25 cellular contexts compared by ENCODE assay signal in genomic region chr5:75993638-75994037, GRCh38.
"Had no signal": no experiment of that assay in that cellular context is flagged by ENCODE, and none has a peak within 500 bp of the region (broad histone marks: within the 10 kb centered on the region; RNA-seq: fewer than 3 reads in every experiment).

No MANE protein-coding gene starts in this region.

- H3K4me3 ChIP-seq: dorsolateral prefrontal cortex, esophagus squamous epithelium, gastroesophageal sphincter, left ventricle myocardium inferior, lower lobe of right lung, neural progenitor cell, ovary, right atrium auricular region, smooth muscle cell, suprapubic skin, tibial artery, upper lobe of left lung, uterus had no signal

- H3K9me3 ChIP-seq: esophagus squamous epithelium, lower lobe of right lung, ovary, suprapubic skin, tibial artery, upper lobe of left lung, uterus had no signal

- H3K36me3 ChIP-seq: esophagus squamous epithelium, gastroesophageal sphincter, left ventricle myocardium inferior, lower lobe of right lung, neural progenitor cell, ovary, right atrium auricular region, suprapubic skin, tibial artery, upper lobe of left lung, uterus had no signal

- H3K27ac Mint-ChIP-seq: immature natural killer cell, memory B cell, mesothelial cell of epicardium, natural killer cell, neural progenitor cell had no signal

- H3K4me1 ChIP-seq: esophagus squamous epithelium, gastroesophageal sphincter, left ventricle myocardium inferior, lower lobe of right lung, neural progenitor cell, right atrium auricular region, suprapubic skin, tibial artery, upper lobe of left lung, uterus had no signal

- H3K27me3 Mint-ChIP-seq: memory B cell had no signal

- DNase-seq: cortex of kidney; dorsolateral prefrontal cortex; effector CD8-positive, alpha-beta T cell; esophagus squamous epithelium; foreskin fibroblast; immature natural killer cell; left ventricle myocardium inferior; lower lobe of right lung; natural killer cell; nucleus accumbens; ovary; stimulated activated CD4-positive, alpha-beta T cell treated with anti-CD3 and anti-CD28 coated beads, Interleukin-2, amount 100 ng/mL, for 48 hours; stimulated activated naive CD8-positive, alpha-beta T cell treated with anti-CD3 and anti-CD28 coated beads, Interleukin-15, Interleukin-2, amounts not matched to agents 100 U/mL and 50 U/mL, for 24 hours; tibial artery; upper lobe of left lung; uterus had no signal

- H3K9ac ChIP-seq: neural progenitor cell had no signal

- H3K4me3 Mint-ChIP-seq: immature natural killer cell, mesothelial cell of epicardium, natural killer cell, neural progenitor cell had no signal

- H3K27ac ChIP-seq: dorsolateral prefrontal cortex, esophagus squamous epithelium, gastroesophageal sphincter, left ventricle myocardium inferior, lower lobe of right lung, neural progenitor cell, ovary, right atrium auricular region, suprapubic skin, tibial artery, upper lobe of left lung, uterus had no signal

- FAIRE-seq: endometrium, keratinocyte had no signal

- H3K27me3 ChIP-seq: dorsolateral prefrontal cortex, esophagus squamous epithelium, gastroesophageal sphincter, neural progenitor cell, ovary, right atrium auricular region, suprapubic skin, tibial artery, upper lobe of left lung, uterus had no signal

- ATAC-seq: gastroesophageal sphincter; lower lobe of right lung; natural killer cell; stimulated activated naive CD8-positive, alpha-beta T cell treated with anti-CD3 and anti-CD28 coated beads, Interleukin-15, Interleukin-2, amounts not matched to agents 100 U/mL and 50 U/mL, for 24 hours had no signal

- H3K36me3 Mint-ChIP-seq: mesothelial cell of epicardium, natural killer cell, neural progenitor cell had no signal

- H2AFZ ChIP-seq: neural progenitor cell had no signal

- H3K4me1 Mint-ChIP-seq: immature natural killer cell, mesothelial cell of epicardium, natural killer cell, neural progenitor cell had no signal

- H3K4me2 ChIP-seq: neural progenitor cell, smooth muscle cell had no signal
